ENCODE assay signal across 27 cellular contexts in the genomic region with DNA sequence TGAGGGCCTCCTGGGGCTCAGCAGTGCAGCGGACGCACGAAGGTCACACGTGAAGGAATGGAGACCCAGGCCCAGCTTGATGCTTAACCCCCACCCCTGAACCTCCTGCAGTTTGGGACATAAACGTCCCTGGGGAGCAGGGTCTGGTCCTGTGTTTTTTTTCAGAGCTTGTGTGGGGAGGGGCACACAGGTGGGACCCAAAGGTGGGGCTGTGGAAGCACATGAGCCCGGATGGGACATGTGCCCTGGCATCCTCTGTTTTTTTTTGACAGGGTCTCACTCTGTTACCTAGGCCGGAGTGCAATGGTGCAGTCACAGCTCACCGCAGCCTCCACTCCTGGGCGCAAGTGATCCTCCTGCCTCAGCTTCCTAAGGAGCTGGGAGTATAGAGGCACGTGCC.
"Had no signal": no experiment of that assay in that cellular context is flagged by ENCODE, and none has a peak within 500 bp of the region (broad histone marks: within the 10 kb centered on the region; RNA-seq: fewer than 3 reads in every experiment).

No MANE protein-coding gene starts in this region.

- H3K36me3 ChIP-seq: neural progenitor cell, ovary, right lobe of liver, thoracic aorta, thyroid gland had no signal

- H2AFZ ChIP-seq: neural progenitor cell, parathyroid adenoma had no signal

- H3K9me3 ChIP-seq: neutrophil, ovary, psoas muscle, right lobe of liver, sigmoid colon, stomach, thoracic aorta, thyroid gland, tibial nerve, upper lobe of left lung, vagina had no signal

- ATAC-seq: natural killer cell; psoas muscle; right cardiac atrium; stimulated activated effector memory CD8-positive, alpha-beta T cell treated with anti-CD3 and anti-CD28 coated beads, Interleukin-12 subunit alpha, Interleukin-12 subunit beta, amount 100 ng/mL, for 72 hours; stimulated activated naive B cell treated with anti-CD40 and anti-IgM and Interleukin-4, amounts not matched to agents 10 μg/mL and 1 μg/mL and 100 μg/mL, for 72 hours had no signal

- H3K27me3 ChIP-seq: neural progenitor cell, neutrophil, ovary, right lobe of liver, sigmoid colon, stomach, thyroid gland, tibial nerve, upper lobe of left lung, vagina had no signal

- H3K9ac ChIP-seq: neural progenitor cell, parathyroid adenoma had no signal

- H3K27ac ChIP-seq: neural progenitor cell, neutrophil, ovary, parathyroid adenoma, psoas muscle, right lobe of liver, sigmoid colon, stomach, thoracic aorta, thyroid gland, tibial nerve, upper lobe of left lung, vagina had no signal

- H3K4me1 ChIP-seq: neural progenitor cell, parathyroid adenoma, psoas muscle, right lobe of liver, sigmoid colon, stomach, thyroid gland, tibial nerve, vagina had no signal

- FAIRE-seq: small intestine, urothelium cell line had no signal

- H3K4me2 ChIP-seq: neural progenitor cell had no signal

- DNase-seq: natural killer cell; nucleus accumbens; ovary; posterior cingulate gyrus; psoas muscle; right cardiac atrium; right lobe of liver; sigmoid colon; small intestine; stimulated activated CD4-positive, alpha-beta T cell treated with anti-CD3 and anti-CD28 coated beads, Interleukin-15, amount 100 ng/mL, for 24 hours; stimulated activated CD4-positive, alpha-beta T cell treated with anti-CD3 and anti-CD28 coated beads, Interleukin-2, amount 100 ng/mL, for 24 hours; stimulated activated CD4-positive, alpha-beta T cell treated with anti-CD3 and anti-CD28 coated beads, Interleukin-2, amount 100 ng/mL, for 48 hours; stimulated activated CD4-positive, alpha-beta T cell treated with anti-CD3 and anti-CD28 coated beads, Interleukin-4, amount 100 ng/mL, for 24 hours; stimulated activated naive B cell treated with anti-CD40 and anti-IgM and Interleukin-4, amounts not matched to agents 10 μg/mL and 1 μg/mL and 100 μg/mL, for 72 hours; stimulated activated naive CD4-positive, alpha-beta T cell treated with Interleukin-2 at 50 U/mL for 16 hours; stomach; thyroid gland; trophoblast cell; upper lobe of left lung had no signal

- H3K4me3 ChIP-seq: neural progenitor cell, ovary, psoas muscle, right lobe of liver, sigmoid colon, stomach, thoracic aorta, thyroid gland, tibial nerve, upper lobe of left lung, vagina had no signal

- H3K79me2 ChIP-seq: parathyroid adenoma had no signal
